ENCODE assay signal across 8 cellular contexts in the genomic region with DNA sequence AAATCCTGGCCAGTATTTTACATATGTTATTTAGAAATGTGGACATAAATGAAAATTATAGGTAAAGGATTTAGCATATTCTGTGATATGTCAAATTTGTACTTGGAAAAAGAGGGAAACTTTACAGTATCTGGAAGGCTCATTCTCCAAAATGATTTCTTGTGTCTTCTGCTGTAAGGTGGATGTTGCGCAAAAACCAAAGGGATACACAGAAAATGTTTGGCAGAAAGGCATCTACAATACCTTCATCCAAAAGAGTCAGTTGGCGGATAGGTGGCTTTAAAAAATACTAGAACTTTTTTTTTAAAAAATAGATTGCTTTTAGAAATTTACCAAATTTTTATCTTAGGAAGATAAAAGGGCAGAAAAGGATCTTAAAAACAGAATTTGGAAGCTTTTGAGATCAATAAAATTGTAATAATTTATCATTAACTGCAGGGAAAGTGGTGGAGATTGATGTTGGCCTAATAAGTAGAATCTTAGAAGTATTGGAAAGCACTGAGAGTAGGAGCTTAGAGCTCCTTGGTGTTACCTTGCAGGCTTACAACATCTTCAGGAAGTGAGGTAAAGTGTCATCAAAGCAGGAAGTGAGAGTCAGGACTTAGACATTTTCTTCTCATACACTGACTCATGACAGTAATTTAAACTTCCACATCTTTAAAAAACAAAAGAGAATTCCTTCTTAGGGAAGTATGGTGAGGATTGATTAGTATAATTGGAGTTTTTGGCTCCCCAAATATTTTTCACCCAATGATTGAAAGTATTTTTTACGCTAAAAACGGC. TPM values are rescaled to one million over a fixed set of nuclear protein-coding genes. Genes with fewer than 3 reads are reported as not detected.
DNase-seq lines count a peak whose midpoint lies in the region; ATAC-seq and TF ChIP-seq lines count a peak whose summit lies in the region.

No MANE protein-coding gene starts in this region.

- peaks cover 0 to 19% (median 3%) of the 10 kb centered on the region in 3 donors for H3K36me3 ChIP-seq in tibial nerve

- no peak for DNase-seq in AG09309 (ENCODE audit: low read depth)
- peak; percentile 84 for DNase-seq in fibroblast of mammary gland (ENCODE audit: low read depth)
- DNase-seq in tibial nerve (ENCODE audit: low spot score in 2 of 2): no peak
- DNase-seq in ureter (ENCODE audit: low spot score): no peak
- DNase-seq in Ammon's horn (ENCODE audit: low spot score): no peak

- no peak for TF ChIP-seq POLR2A in tibial nerve (IDR thresholded peaks at IDR 0.05)

- H3K27ac ChIP-seq in tibial nerve: peak overlapping the region in 3 of 4 donors; percentile 94 to 99 (median 96)

- H3K9me3 ChIP-seq in tibial nerve: no peaks in the 10 kb centered on the region

- TF ChIP-seq CTCF in AG09309 (IDR thresholded peaks at IDR 0.05; ENCODE audit: control insufficient read depth, insufficient read depth, low read depth, low read length, missing control alignments) (no peak), fibroblast of mammary gland (conservative IDR thresholded peaks at IDR 0.05; ENCODE audit: control insufficient read depth, insufficient read depth, low read depth, low read length) (no peak), tibial nerve (IDR thresholded peaks at IDR 0.05) (no peak)

- ATAC-seq in GM18909 (IDR thresholded peaks at IDR 0.05; ENCODE audit: poor library complexity, unreplicated experiment) (peak; percentile 31), HG03280 (IDR thresholded peaks at IDR 0.05; ENCODE audit: unreplicated experiment) (peak; percentile 22), SK-N-SH treated with all-trans-retinoic acid at 6 μM for 48 hours (peak; percentile 6; the same call in 1 of the 3 replicates)

- H3K4me3 ChIP-seq in AG09309 (ENCODE audit: control insufficient read depth, low read depth, low read length): peak overlapping the region; percentile 82
- H3K4me3 ChIP-seq in fibroblast of mammary gland (ENCODE audit: control insufficient read depth, low read depth, low read length): peak overlapping the region; percentile 76
- H3K4me3 ChIP-seq in tibial nerve: peak overlapping the region in 1 of 4 donors; percentile 76

- H3K27me3 ChIP-seq in tibial nerve: no peaks in the 10 kb centered on the region

- H3K4me1 ChIP-seq in tibial nerve: peaks cover 0 to 71% (median 16%) of the 10 kb centered on the region in 4 donors

- 93 to 94% methylated on average over 4 of the region's 4 CpGs for WGBS in tibial nerve, 2 donors

- TF ChIP-seq EP300 in tibial nerve (IDR thresholded peaks at IDR 0.05): no peak

TF ChIP-seq in SK-N-SH treated with all-trans-retinoic acid at 6 μM for 48 hours, 23 proteins besides CTCF, POLR2A, EP300 and RAD21:
- no peak for TF ChIP-seq TOX (CRISPR knock-in tag; IDR thresholded peaks at IDR 0.05; ENCODE audit: borderline replicate concordance)
- TF ChIP-seq, protein P1, sequence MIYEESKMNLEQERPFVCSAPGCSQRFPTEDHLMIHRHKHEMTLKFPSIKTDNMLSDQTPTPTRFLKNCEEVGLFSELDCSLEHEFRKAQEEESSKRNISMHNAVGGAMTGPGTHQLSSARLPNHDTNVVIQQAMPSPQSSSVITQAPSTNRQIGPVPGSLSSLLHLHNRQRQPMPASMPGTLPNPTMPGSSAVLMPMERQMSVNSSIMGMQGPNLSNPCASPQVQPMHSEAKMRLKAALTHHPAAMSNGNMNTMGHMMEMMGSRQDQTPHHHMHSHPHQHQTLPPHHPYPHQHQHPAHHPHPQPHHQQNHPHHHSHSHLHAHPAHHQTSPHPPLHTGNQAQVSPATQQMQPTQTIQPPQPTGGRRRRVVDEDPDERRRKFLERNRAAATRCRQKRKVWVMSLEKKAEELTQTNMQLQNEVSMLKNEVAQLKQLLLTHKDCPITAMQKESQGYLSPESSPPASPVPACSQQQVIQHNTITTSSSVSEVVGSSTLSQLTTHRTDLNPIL (CRISPR knock-in tag; IDR thresholded peaks at IDR 0.05; ENCODE audit: low read depth): no peak
- TF ChIP-seq ESRRG (CRISPR knock-in tag; IDR thresholded peaks at IDR 0.05): no peak
- TF ChIP-seq ZNF8 (CRISPR knock-in tag; IDR thresholded peaks at IDR 0.05): no peak
- no peak for TF ChIP-seq CSDC2 (CRISPR knock-in tag; IDR thresholded peaks at IDR 0.05)
- no peak for TF ChIP-seq BACH2 (CRISPR knock-in tag; IDR thresholded peaks at IDR 0.05; ENCODE audit: borderline replicate concordance)
- TF ChIP-seq ZC3H10 (CRISPR knock-in tag; IDR thresholded peaks at IDR 0.05): no peak
- no peak for TF ChIP-seq ZFP3 (CRISPR knock-in tag; IDR thresholded peaks at IDR 0.05)
- TF ChIP-seq OSR1 (CRISPR knock-in tag; IDR thresholded peaks at IDR 0.05): no peak
- TF ChIP-seq ZFP30 (CRISPR knock-in tag; IDR thresholded peaks at IDR 0.05): no peak
- no peak for TF ChIP-seq ARNTL (CRISPR knock-in tag; IDR thresholded peaks at IDR 0.05; ENCODE audit: borderline replicate concordance, low read depth)
- TF ChIP-seq RARB (CRISPR knock-in tag; IDR thresholded peaks at IDR 0.05): no peak
- TF ChIP-seq GLIS3 (CRISPR knock-in tag; IDR thresholded peaks at IDR 0.05): no peak
- TF ChIP-seq, protein P2, sequence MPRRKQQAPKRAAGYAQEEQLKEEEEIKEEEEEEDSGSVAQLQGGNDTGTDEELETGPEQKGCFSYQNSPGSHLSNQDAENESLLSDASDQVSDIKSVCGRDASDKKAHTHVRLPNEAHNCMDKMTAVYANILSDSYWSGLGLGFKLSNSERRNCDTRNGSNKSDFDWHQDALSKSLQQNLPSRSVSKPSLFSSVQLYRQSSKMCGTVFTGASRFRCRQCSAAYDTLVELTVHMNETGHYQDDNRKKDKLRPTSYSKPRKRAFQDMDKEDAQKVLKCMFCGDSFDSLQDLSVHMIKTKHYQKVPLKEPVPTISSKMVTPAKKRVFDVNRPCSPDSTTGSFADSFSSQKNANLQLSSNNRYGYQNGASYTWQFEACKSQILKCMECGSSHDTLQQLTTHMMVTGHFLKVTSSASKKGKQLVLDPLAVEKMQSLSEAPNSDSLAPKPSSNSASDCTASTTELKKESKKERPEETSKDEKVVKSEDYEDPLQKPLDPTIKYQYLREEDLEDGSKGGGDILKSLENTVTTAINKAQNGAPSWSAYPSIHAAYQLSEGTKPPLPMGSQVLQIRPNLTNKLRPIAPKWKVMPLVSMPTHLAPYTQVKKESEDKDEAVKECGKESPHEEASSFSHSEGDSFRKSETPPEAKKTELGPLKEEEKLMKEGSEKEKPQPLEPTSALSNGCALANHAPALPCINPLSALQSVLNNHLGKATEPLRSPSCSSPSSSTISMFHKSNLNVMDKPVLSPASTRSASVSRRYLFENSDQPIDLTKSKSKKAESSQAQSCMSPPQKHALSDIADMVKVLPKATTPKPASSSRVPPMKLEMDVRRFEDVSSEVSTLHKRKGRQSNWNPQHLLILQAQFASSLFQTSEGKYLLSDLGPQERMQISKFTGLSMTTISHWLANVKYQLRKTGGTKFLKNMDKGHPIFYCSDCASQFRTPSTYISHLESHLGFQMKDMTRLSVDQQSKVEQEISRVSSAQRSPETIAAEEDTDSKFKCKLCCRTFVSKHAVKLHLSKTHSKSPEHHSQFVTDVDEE (CRISPR knock-in tag; IDR thresholded peaks at IDR 0.05): no peak
- TF ChIP-seq, protein P3, sequence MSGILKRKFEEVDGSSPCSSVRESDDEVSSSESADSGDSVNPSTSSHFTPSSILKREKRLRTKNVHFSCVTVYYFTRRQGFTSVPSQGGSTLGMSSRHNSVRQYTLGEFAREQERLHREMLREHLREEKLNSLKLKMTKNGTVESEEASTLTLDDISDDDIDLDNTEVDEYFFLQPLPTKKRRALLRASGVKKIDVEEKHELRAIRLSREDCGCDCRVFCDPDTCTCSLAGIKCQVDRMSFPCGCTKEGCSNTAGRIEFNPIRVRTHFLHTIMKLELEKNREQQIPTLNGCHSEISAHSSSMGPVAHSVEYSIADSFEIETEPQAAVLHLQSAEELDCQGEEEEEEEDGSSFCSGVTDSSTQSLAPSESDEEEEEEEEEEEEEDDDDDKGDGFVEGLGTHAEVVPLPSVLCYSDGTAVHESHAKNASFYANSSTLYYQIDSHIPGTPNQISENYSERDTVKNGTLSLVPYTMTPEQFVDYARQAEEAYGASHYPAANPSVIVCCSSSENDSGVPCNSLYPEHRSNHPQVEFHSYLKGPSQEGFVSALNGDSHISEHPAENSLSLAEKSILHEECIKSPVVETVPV (CRISPR knock-in tag; IDR thresholded peaks at IDR 0.05): no peak
- TF ChIP-seq SNAI2 (CRISPR knock-in tag; IDR thresholded peaks at IDR 0.05): no peak
TF ChIP-seq in SK-N-SH treated with all-trans-retinoic acid at 6 μM for 48 hours: peak in this region for 0.

RNA-seq across cellular contexts. Expression of a gene that starts 2.1 kb away (rescaled TPM):
- total RNA-seq in tibial nerve: 10 to 100 TPM; 11.4 to 26.6 (median 22.2) TPM
- 40.8 TPM for total RNA-seq in ureter
